Comparison of ENCODE assay signal across 9 cellular contexts in the genomic region with DNA sequence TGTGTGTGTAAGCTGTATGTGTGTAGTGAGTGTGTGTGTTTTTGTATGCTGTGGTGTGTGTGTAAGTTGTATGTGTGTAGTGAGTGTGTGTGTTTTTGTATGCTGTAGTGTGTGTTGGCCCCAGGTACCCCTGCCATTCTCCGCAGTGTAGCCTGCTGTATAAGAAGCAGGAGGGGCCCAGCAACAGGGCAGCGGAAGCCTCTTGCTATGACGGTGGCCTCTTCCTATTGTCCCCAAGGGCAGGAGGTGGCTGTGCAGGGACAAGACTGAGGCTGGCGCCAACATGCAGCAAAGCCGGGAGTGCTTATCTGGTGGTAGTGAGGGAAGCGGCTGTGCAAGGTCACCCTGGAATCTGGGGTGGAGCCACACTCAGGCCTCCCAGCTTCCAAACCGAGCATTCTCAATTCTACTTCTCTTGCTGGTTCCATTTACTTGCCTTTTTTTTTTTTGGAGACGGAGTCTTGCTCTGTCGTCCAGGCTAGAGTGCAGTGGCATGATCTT. TPM values are rescaled to one million over a fixed set of nuclear protein-coding genes. Genes with fewer than 3 reads are reported as not detected.
A peak's percentile ranks its signal among the peaks of the same experiment; 100 is the strongest.
DNase-seq lines count a peak whose midpoint lies in the region; ATAC-seq, FAIRE-seq and TF ChIP-seq lines count a peak whose summit lies in the region.
"Had no signal": no experiment of that assay in that cellular context is flagged by ENCODE, and none has a peak within 500 bp of the region (broad histone marks: within the 10 kb centered on the region; RNA-seq: fewer than 3 reads in every experiment).

No MANE protein-coding gene starts in this region.

- no peaks in the 10 kb centered on the region for H3K9me3 ChIP-seq in SJSA1 (replicated peaks)
- no peaks in the 10 kb centered on the region for H3K9me3 ChIP-seq in pancreas

- 16 to 22% methylated on average over 9 of the region's 9 CpGs for WGBS in pancreas, 2 donors

- H3K27me3 ChIP-seq in SJSA1 (replicated peaks), result no peaks in the 10 kb centered on the region
- no peaks in the 10 kb centered on the region for H3K27me3 ChIP-seq in foreskin keratinocyte
- H3K27me3 ChIP-seq in pancreas, result no peaks in the 10 kb centered on the region

- intact Hi-C loops in pancreas (cut with DNase I), result no loop called here

- ATAC-seq in foreskin keratinocyte, result peak; percentile 52
- ATAC-seq in pancreas, result peak; percentile 68 to 92 (median 80)
- ATAC-seq in HG03469 (IDR thresholded peaks at IDR 0.05; ENCODE audit: unreplicated experiment), result no peak

- H3K4me1 ChIP-seq in SJSA1 (replicated peaks) (peaks cover 12% of the 10 kb centered on the region), foreskin keratinocyte (no peaks in the 10 kb centered on the region), pancreas (no peaks in the 10 kb centered on the region)

- no peak overlapping the region for H3K4me3 ChIP-seq in SJSA1
- H3K4me3 ChIP-seq in pancreas, result no peak overlapping the region

- peak; percentile 31 for DNase-seq in Daoy (ENCODE audit: low read depth)
- peak; percentile 18 to 47 for DNase-seq in SJSA1 (ENCODE audit: low read depth in 1 of 2, low spot score in 2 of 2)
- peak in 1 of 2 donors; percentile 52 for DNase-seq in foreskin keratinocyte
- DNase-seq in pancreas, result peak in 3 of 6 donors; percentile 32 to 72 (median 48)
- no peak for DNase-seq in NCI-H2196 (lab: John Stamatoyannopoulos, UW; ENCODE audit: unreplicated experiment)
- DNase-seq in GOT3 (lab: John Stamatoyannopoulos, UW), result no peak
- DNase-seq in activated CD4-positive, alpha-beta T cell treated with anti-CD3 and anti-CD28 coated beads, Interleukin-2, amount 50 U/mL, for 48 hours, result no peak
- DNase-seq: NCI-H1694 treated with DMSO at 0.1 percent for 48 hours had no signal

- TF ChIP-seq CTCF in foreskin keratinocyte (conservative IDR thresholded peaks at IDR 0.05) (no peak), pancreas (IDR thresholded peaks at IDR 0.05) (no peak)

- no peak overlapping the region for H3K27ac ChIP-seq in SJSA1
- H3K27ac ChIP-seq in foreskin keratinocyte, result no peak overlapping the region
- no peak overlapping the region for H3K27ac ChIP-seq in pancreas

- H3K36me3 ChIP-seq in SJSA1 (no peaks in the 10 kb centered on the region), pancreas (no peaks in the 10 kb centered on the region)

- FAIRE-seq in pancreas (lab: Jason Lieb, UNC), result peak; percentile 98

RNA-seq across cellular contexts. Expression of gene SPAAR, which starts 5.1 kb away (rescaled TPM):
- total RNA-seq in Daoy (2014; rRNA removed; shearing (Covaris generic)), result 0.06 TPM in 1 of 2 replicates, not detected in the other
- total RNA-seq in SJSA1 (2014; rRNA removed; shearing (Covaris generic)), result not detected in 2 replicates
- total RNA-seq in foreskin keratinocyte (not detected in 2 replicates), pancreas (under 1 TPM in 5 of 6 donors, not detected in 1; 0.12 to 0.74 (median 0.44) TPM)
- polyA plus RNA-seq in foreskin keratinocyte (not detected in 2 replicates), pancreas (1 to 10 TPM in 1 of 2 donors, under 1 TPM in 1; 0.31 to 1.6 TPM)

RNA-seq across cellular contexts. Expression of gene HRCT1, which starts 8.4 kb away (rescaled TPM):
- 1.8 and 3.5 TPM in 2 replicates for total RNA-seq in Daoy (2014; rRNA removed; shearing (Covaris generic))
- total RNA-seq in SJSA1 (2014; rRNA removed; shearing (Covaris generic)), result 0.63 TPM in 1 of 2 replicates, not detected in the other
- total RNA-seq in foreskin keratinocyte (0.34 and 0.74 TPM in 2 replicates), pancreas (1 to 10 TPM in 3 of 6 donors, under 1 TPM in 3; 0.43 to 1.5 (median 0.83) TPM)
- polyA plus RNA-seq in foreskin keratinocyte (0.86 and 1.2 TPM in 2 replicates), pancreas (1 to 10 TPM in 1 of 2 donors, under 1 TPM in 1; 0.33 to 1.5 TPM)

RNA-seq across cellular contexts. Expression of gene OR2S2, which starts 43.6 kb away (rescaled TPM):
- total RNA-seq in Daoy (2014; rRNA removed; shearing (Covaris generic)), result not detected in 2 replicates
- not detected in 2 replicates for total RNA-seq in SJSA1 (2014; rRNA removed; shearing (Covaris generic))
- total RNA-seq in foreskin keratinocyte, result not detected in 2 replicates
- not detected in 2 replicates for polyA plus RNA-seq in foreskin keratinocyte
- total RNA-seq in pancreas, result not detected
- not detected for polyA plus RNA-seq in pancreas

RNA-seq across cellular contexts. Expression of gene OR13J1, which starts 44.2 kb away (rescaled TPM):
- total RNA-seq in Daoy (2014; rRNA removed; shearing (Covaris generic)), result not detected in 2 replicates
- not detected in 2 replicates for total RNA-seq in SJSA1 (2014; rRNA removed; shearing (Covaris generic))
- total RNA-seq in foreskin keratinocyte, result not detected in 2 replicates
- not detected in 2 replicates for polyA plus RNA-seq in foreskin keratinocyte
- not detected for total RNA-seq in pancreas
- not detected for polyA plus RNA-seq in pancreas

Comparison
In these comparisons a context has a peak if more than half of its experiments do, and no peak if none do; other contexts are left out.
1. DNase-seq: peak in Daoy (single experiment) and SJSA1 (2 of 2); none in NCI-H2196 (single experiment), GOT3 (single experiment) and activated CD4-positive, alpha-beta T cell treated with anti-CD3 and anti-CD28 coated beads, Interleukin-2, amount 50 U/mL, for 48 hours (0 of 2).